ENCODE assay signal across 9 cellular contexts in the genomic region with DNA sequence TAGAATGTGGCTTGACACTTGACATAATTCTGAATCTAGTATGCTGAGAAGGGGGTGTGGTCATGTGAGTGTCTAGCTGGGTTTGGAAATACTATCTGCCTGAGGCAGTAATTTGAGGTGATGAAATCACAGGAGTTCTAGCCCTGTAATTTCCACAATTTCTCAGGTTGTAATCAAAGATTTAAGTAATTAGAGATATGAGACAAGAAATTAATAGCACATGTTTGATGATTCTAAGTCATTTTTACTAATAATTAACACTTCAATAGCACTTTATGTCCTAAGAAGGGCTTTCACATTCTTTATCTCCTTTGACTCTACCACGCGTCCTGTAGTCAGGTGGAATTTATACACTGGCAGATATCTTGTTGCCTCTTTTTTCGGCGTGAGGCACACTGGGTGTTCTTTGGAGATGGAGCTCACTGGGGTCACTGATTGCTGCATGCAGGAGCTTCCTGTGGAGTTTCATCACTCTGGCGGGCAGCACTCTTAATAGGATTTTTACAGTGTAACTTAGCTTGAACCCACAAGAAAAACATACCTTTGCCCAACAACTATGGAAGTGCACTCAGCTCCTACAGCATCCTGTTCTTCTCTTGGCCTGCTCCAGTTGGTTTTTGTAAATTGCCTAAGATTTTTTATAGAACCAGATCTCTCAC. TPM values are rescaled to one million over a fixed set of nuclear protein-coding genes. Genes with fewer than 3 reads are reported as not detected.
DNase-seq lines count a peak whose midpoint lies in the region; ATAC-seq and TF ChIP-seq lines count a peak whose summit lies in the region.
"Had no signal": no experiment of that assay in that cellular context is flagged by ENCODE, and none has a peak within 500 bp of the region (broad histone marks: within the 10 kb centered on the region; RNA-seq: fewer than 3 reads in every experiment).

No MANE protein-coding gene starts in this region.

- H3K4me3 ChIP-seq in psoas muscle = no peak overlapping the region
- H3K4me3 ChIP-seq: BLaER1 treated with 17β-estradiol and CSF1 and Interleukin-3, amounts not matched to agents 10 nM and 100 nM had no signal

- intact Hi-C loops in psoas muscle (cut with DNase I) = no loop called here

- H3K36me3 ChIP-seq in psoas muscle (ENCODE audit: insufficient read depth in 1 of 2, low read depth in 1 of 2) = no peaks in the 10 kb centered on the region
- H3K36me3 ChIP-seq: BLaER1 treated with 17β-estradiol and CSF1 and Interleukin-3, amounts not matched to agents 10 nM and 100 nM had no signal

- no peaks in the 10 kb centered on the region for H3K36me3 Mint-ChIP-seq in chondrocyte (ENCODE audit: low read depth)

- H3K27ac ChIP-seq in psoas muscle = no peak overlapping the region
- H3K27ac ChIP-seq: BLaER1 treated with 17β-estradiol and CSF1 and Interleukin-3, amounts not matched to agents 10 nM and 100 nM had no signal

- peak; percentile 39 to 81 (median 58) for ATAC-seq in psoas muscle
- ATAC-seq in HG03442 (IDR thresholded peaks at IDR 0.05; ENCODE audit: unreplicated experiment) = no peak

- TF ChIP-seq CTCF in chondrocyte (IDR thresholded peaks at IDR 0.05) (no peak), psoas muscle (IDR thresholded peaks at IDR 0.05) (no peak)

- H3K4me1 Mint-ChIP-seq in chondrocyte (ENCODE audit: low read depth) = peaks cover 90% of the 10 kb centered on the region

- no peak overlapping the region for H3K4me3 Mint-ChIP-seq in chondrocyte (ENCODE audit: unreplicated experiment)

- peaks cover 0 to 12% (median 0%) of the 10 kb centered on the region in 3 donors for H3K27me3 ChIP-seq in psoas muscle (ENCODE audit: insufficient read depth in 3 of 3, low read length in 2 of 3)

- H3K9me3 ChIP-seq in psoas muscle = no peaks in the 10 kb centered on the region
- H3K9me3 ChIP-seq: BLaER1 treated with 17β-estradiol and CSF1 and Interleukin-3, amounts not matched to agents 10 nM and 100 nM had no signal

- H3K4me1 ChIP-seq in psoas muscle = peaks cover 13% of the 10 kb centered on the region

- no peaks in the 10 kb centered on the region for H3K27me3 Mint-ChIP-seq in chondrocyte (ENCODE audit: low read depth)

- DNase-seq in NCI-H345 (lab: John Stamatoyannopoulos, UW) (peak; percentile 13), NCI-H345 treated with DMSO at 0.1 percent for 48 hours (lab: John Stamatoyannopoulos, UW; ENCODE audit: unreplicated experiment) (no peak), NCI-H460 (ENCODE audit: extremely low read depth, low read depth) (peak; percentile 90), chondrocyte (ENCODE audit: low spot score) (no peak), psoas muscle (no peak), germinal center (ENCODE audit: low spot score) (no peak), DMS79 treated with DMSO at 0.1 percent for 48 hours (lab: John Stamatoyannopoulos, UW) (no peak)

- H3K9me3 Mint-ChIP-seq in chondrocyte (ENCODE audit: low read depth) = no peaks in the 10 kb centered on the region

- WGBS in psoas muscle, 3 donors = 48 to 61% (median 48%) methylated on average over 5 of the region's 5 CpGs

- peak overlapping the region; percentile 99 for H3K27ac Mint-ChIP-seq in chondrocyte (ENCODE audit: unreplicated experiment)

RNA-seq across cellular contexts. Expression of gene AMIGO2, which starts 3.3 kb away (rescaled TPM):
- 14.9 and 17.4 TPM in 2 replicates for total RNA-seq in NCI-H460 (2014; rRNA removed; shearing (Covaris generic))
- 10.2 and 13.6 TPM in 2 replicates for polyA plus RNA-seq in NCI-H460 (2014; cell fraction: nucleus; rRNA removed)
- total RNA-seq in chondrocyte = 86.7 to 153 TPM (median 153 TPM) in 3 replicates
- total RNA-seq in psoas muscle = 1 to 10 TPM in 1 of 4 donors, under 1 TPM in 3; 0.48 to 1.1 (median 0.59) TPM
- polyA plus RNA-seq in psoas muscle = under 1 TPM; 0.63 to 0.77 (median 0.64) TPM

RNA-seq across cellular contexts. Expression of gene PCED1B, which starts 3.7 kb away (rescaled TPM):
- 1.8 and 2.5 TPM in 2 replicates for total RNA-seq in NCI-H460 (2014; rRNA removed; shearing (Covaris generic))
- 2.7 and 4.9 TPM in 2 replicates for polyA plus RNA-seq in NCI-H460 (2014; cell fraction: nucleus; rRNA removed)
- total RNA-seq in chondrocyte (2.3 to 3.8 TPM (median 3.0 TPM) in 3 replicates), psoas muscle (1 to 10 TPM in 1 of 4 donors, under 1 TPM in 3; 0.19 to 1.2 (median 0.69) TPM)
- polyA plus RNA-seq in psoas muscle = under 1 TPM; 0.18 to 0.38 (median 0.26) TPM

Comparison
In these comparisons a context has a peak if more than half of its experiments do, and no peak if none do; other contexts are left out.
1. DNase-seq: peak in NCI-H345 (single experiment) and NCI-H460 (single experiment); none in NCI-H345 treated with DMSO at 0.1 percent for 48 hours (single experiment), chondrocyte (single experiment), psoas muscle (0 of 2), germinal center (single experiment) and DMS79 treated with DMSO at 0.1 percent for 48 hours (single experiment).